Comparison of ENCODE assay signal across 9 cellular contexts in the genomic region with DNA sequence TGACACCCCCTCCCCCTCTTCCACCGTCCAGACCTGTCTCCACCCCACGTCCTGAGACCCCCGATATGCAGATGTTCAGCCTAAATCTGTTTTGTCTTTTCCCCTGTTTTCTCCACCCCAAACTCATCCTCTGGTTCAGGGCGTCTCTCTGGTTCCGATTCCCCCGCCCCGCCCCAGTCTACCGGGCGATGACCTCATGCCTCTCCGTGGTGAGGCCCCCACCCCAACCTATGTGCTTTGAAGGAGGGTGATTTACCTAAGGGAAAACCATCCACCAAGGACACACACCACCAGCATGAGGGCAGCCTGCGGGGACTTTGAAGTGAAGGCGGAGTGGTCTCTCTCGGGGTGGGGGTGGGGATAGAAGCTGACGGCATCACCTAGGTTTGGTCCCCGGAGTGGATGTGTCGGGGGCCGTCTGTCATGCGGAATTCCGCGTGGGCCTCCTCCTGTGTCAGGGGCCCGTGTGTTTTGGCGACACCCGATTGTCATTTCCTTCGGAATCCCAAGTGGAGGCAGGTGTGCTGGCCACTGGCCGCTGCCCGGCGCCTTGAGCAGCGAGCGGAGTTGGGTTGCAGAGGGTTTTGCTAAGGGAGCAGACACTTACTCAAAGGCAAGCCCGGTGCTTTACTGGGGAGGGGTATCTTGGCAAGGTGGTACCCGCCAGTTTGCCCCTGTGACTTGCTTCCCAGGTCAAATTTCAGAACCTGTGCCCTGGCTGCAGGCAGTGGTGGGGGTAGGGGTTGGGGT. TPM values are rescaled to one million over a fixed set of nuclear protein-coding genes. Genes with fewer than 3 reads are reported as not detected.
DNase-seq lines count a peak whose midpoint lies in the region; ATAC-seq and TF ChIP-seq lines count a peak whose summit lies in the region.
"Had no signal": no experiment of that assay in that cellular context is flagged by ENCODE, and none has a peak within 500 bp of the region (broad histone marks: within the 10 kb centered on the region; RNA-seq: fewer than 3 reads in every experiment).

No MANE protein-coding gene starts in this region.

- no peaks in the 10 kb centered on the region for H3K36me3 ChIP-seq in mucosa of stomach (ENCODE audit: control insufficient read depth, insufficient read depth, low read length)
- peaks cover 0 to 21% (median 8%) of the 10 kb centered on the region in 4 donors for H3K36me3 ChIP-seq in upper lobe of left lung

- H3K27me3 Mint-ChIP-seq in T-helper 17 cell = no peaks in the 10 kb centered on the region

- H3K4me3 Mint-ChIP-seq in T-helper 17 cell = peak overlapping the region; percentile 97

- peak overlapping the region; percentile 86 to 96 (median 88) for H3K27ac ChIP-seq in upper lobe of left lung

- TF ChIP-seq CTCF in upper lobe of left lung (IDR thresholded peaks at IDR 0.05) = no peak

- H3K4me1 ChIP-seq in mucosa of stomach (ENCODE audit: control insufficient read depth, insufficient read depth, low read length) = peaks cover 4% of the 10 kb centered on the region
- peaks cover 15 to 43% (median 19%) of the 10 kb centered on the region in 4 donors for H3K4me1 ChIP-seq in upper lobe of left lung

- no peak for TF ChIP-seq EP300 in upper lobe of left lung (IDR thresholded peaks at IDR 0.05)

- TF ChIP-seq POLR2A in upper lobe of left lung (IDR thresholded peaks at IDR 0.05) = no peak

- 41 to 51% methylated on average over 27 to 28 of the region's 31 CpGs for WGBS in upper lobe of left lung, 2 donors

- peak overlapping the region; percentile 94 for H3K9ac ChIP-seq in mucosa of stomach (ENCODE audit: low read length)

- DNase-seq in GM03348 (ENCODE audit: low spot score) (peak; percentile 62), T-helper 17 cell (peak in 2 of 3 donors; percentile 35 to 46), dermis blood vessel endothelial cell (peak; percentile 28), upper lobe of left lung (peak in 1 of 2 donors; percentile 77)
- DNase-seq in activated CD4-positive, CD25-positive, alpha-beta regulatory T cell (lab: John Stamatoyannopoulos, UW) = no peak

- H3K4me3 ChIP-seq in mucosa of stomach (ENCODE audit: low read length) (peak overlapping the region; percentile 63), upper lobe of left lung (peak overlapping the region; percentile 86 to 100 (median 98))

- H3K27me3 ChIP-seq in mucosa of stomach (ENCODE audit: control insufficient read depth, insufficient read depth, low read length) = no peaks in the 10 kb centered on the region
- no peaks in the 10 kb centered on the region for H3K27me3 ChIP-seq in upper lobe of left lung

- peak overlapping the region; percentile 97 for H3K27ac Mint-ChIP-seq in T-helper 17 cell

- H3K9me3 ChIP-seq in T-helper 17 cell (ENCODE audit: control insufficient read depth, low read length, poor library complexity, severe bottlenecking) (no peaks in the 10 kb centered on the region), mucosa of stomach (ENCODE audit: control insufficient read depth, low read length) (no peaks in the 10 kb centered on the region), upper lobe of left lung (no peaks in the 10 kb centered on the region)

- peaks cover 4% of the 10 kb centered on the region for H3K36me3 Mint-ChIP-seq in T-helper 17 cell (ENCODE audit: low read depth)

- ATAC-seq in T-helper 17 cell (no peak), upper lobe of left lung (ENCODE audit: low FRiP score in 2 of 2) (no peak), GM19351 (IDR thresholded peaks at IDR 0.05; ENCODE audit: unreplicated experiment) (no peak), GM18870 (IDR thresholded peaks at IDR 0.05; ENCODE audit: unreplicated experiment) (no peak)

- H3K4me1 Mint-ChIP-seq in T-helper 17 cell = peaks cover 45% of the 10 kb centered on the region

RNA-seq across cellular contexts. Expression of a gene that starts 1.4 kb away (rescaled TPM):
- 10 to 100 TPM; 95.0 to 96.6 TPM for total RNA-seq in T-helper 17 cell
- 36.1 and 66.7 TPM in 2 replicates for total RNA-seq in dermis blood vessel endothelial cell
- total RNA-seq in upper lobe of left lung = 100 to 1,000 TPM in 1 of 6 donors, 10 to 100 TPM in 5; 19.9 to 110 (median 37.5) TPM

RNA-seq across cellular contexts. Expression of a gene that starts 7.1 kb away (rescaled TPM):
- total RNA-seq in T-helper 17 cell (1 to 10 TPM; 4.1 to 5.2 TPM), dermis blood vessel endothelial cell (13.1 and 16.8 TPM in 2 replicates), upper lobe of left lung (10 to 100 TPM; 13.3 to 26.8 (median 17.3) TPM)

RNA-seq across cellular contexts. Expression of a gene that starts 24.3 kb away (rescaled TPM):
- total RNA-seq in T-helper 17 cell = not detected
- total RNA-seq in dermis blood vessel endothelial cell = not detected in 2 replicates
- total RNA-seq in upper lobe of left lung = not detected
- total RNA-seq: RPMI7951 had no signal

RNA-seq across cellular contexts. Expression of a gene that starts 27.2 kb away (rescaled TPM):
- not detected for total RNA-seq in T-helper 17 cell
- total RNA-seq in dermis blood vessel endothelial cell = not detected in 2 replicates
- 1 to 10 TPM in 1 of 6 donors, not detected in 5; 1.7 TPM for total RNA-seq in upper lobe of left lung
- total RNA-seq: RPMI7951 had no signal

RNA-seq across cellular contexts. Expression of a gene that starts 31.4 kb away (rescaled TPM):
- 1 to 10 TPM; 5.0 to 8.4 TPM for total RNA-seq in T-helper 17 cell
- total RNA-seq in dermis blood vessel endothelial cell = not detected in 2 replicates
- 1 to 10 TPM in 3 of 6 donors, not detected in 3; 1.6 to 7.3 (median 6.2) TPM for total RNA-seq in upper lobe of left lung
- total RNA-seq: RPMI7951 had no signal

Comparison
In these comparisons a context has a peak if more than half of its experiments do, and no peak if none do; other contexts are left out.
1. DNase-seq: peak in GM03348 (single experiment), T-helper 17 cell (2 of 3) and dermis blood vessel endothelial cell (single experiment); none in activated CD4-positive, CD25-positive, alpha-beta regulatory T cell (0 of 4).